Comparison of ENCODE assay signal across 1 cellular context in the genomic region with DNA sequence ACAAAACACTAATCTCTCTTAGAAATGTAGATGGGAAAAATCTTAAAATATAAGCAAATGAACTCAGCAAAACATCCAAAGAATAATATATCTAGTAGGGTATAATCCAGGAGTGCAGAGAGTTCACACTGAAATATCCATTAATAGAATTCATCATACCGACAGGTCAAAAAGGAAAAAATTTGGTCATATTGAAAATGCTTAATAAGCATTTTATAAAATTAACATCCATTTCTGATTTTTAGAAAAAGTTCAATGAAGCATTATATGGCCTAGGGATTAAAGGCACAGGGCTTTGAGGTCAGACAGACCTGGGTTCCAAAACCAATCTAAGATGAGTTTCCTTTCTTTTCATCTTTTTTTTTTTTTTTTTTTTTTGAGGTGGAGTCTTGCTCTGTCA.
TF ChIP-seq lines count a peak whose summit lies in the region.

No MANE protein-coding gene starts in this region.

TF ChIP-seq in K562, 482 proteins besides CTCF, POLR2A, EP300 and RAD21:
- TF ChIP-seq ZNF830 (CRISPR knock-in tag; IDR thresholded peaks at IDR 0.05), result no peak
- TF ChIP-seq MNT (conservative IDR thresholded peaks at IDR 0.05), result no peak
- no peak for TF ChIP-seq BHLHE40 (IDR thresholded peaks at IDR 0.05; ENCODE audit: low read length)
- TF ChIP-seq HIVEP1 (CRISPR knock-in tag; IDR thresholded peaks at IDR 0.05), result no peak
- peak; percentile 91 for TF ChIP-seq MAFG (tag; conservative IDR thresholded peaks at IDR 0.05)
- peak; percentile 96 for TF ChIP-seq ZNF316 (IDR thresholded peaks at IDR 0.05)
- peak; percentile 92 for TF ChIP-seq MAFF (IDR thresholded peaks at IDR 0.05; ENCODE audit: low read length)
- TF ChIP-seq GTF2E2 (tag; IDR thresholded peaks at IDR 0.05), result no peak
- TF ChIP-seq C11orf30 (IDR thresholded peaks at IDR 0.05; ENCODE audit: low read depth), result peak; percentile 92
- peak; percentile 87 for TF ChIP-seq MAFK (IDR thresholded peaks at IDR 0.05; ENCODE audit: low read length)
TF ChIP-seq in K562: peak in this region for 5.
